2 cellular contexts compared by ENCODE assay signal in genomic region chr19:42220751-42221097, GRCh38.
TF ChIP-seq lines count a peak whose summit lies in the region.

No MANE protein-coding gene starts in this region.

TF ChIP-seq in SK-N-SH, 30 proteins besides CTCF, POLR2A, EP300 and RAD21 (continued from another document):
- no peak for TF ChIP-seq REST (IDR thresholded peaks at IDR 0.05; ENCODE audit: low read depth, low read length)
- TF ChIP-seq RXRA (IDR thresholded peaks at IDR 0.05; ENCODE audit: borderline replicate concordance, low read depth), result no peak
- TF ChIP-seq TCF12 (IDR thresholded peaks at IDR 0.05), result no peak

TF ChIP-seq in SK-N-SH treated with all-trans-retinoic acid at 6 μM for 48 hours, 23 proteins besides CTCF, POLR2A, EP300 and RAD21 (continued from another document):
- no peak for TF ChIP-seq ZNF565 (CRISPR knock-in tag; conservative IDR thresholded peaks at IDR 0.05; ENCODE audit: low read depth)
